8 cellular contexts compared by ENCODE assay signal in genomic region chr20:48827880-48828733, GRCh38. TPM values are rescaled to one million over a fixed set of nuclear protein-coding genes. Genes with fewer than 3 reads are reported as not detected.
DNase-seq lines count a peak whose midpoint lies in the region; ATAC-seq and TF ChIP-seq lines count a peak whose summit lies in the region.

PREX1 (minus strand) TSS chr20:48827999; CDS start chr20:48827860, 139 bp downstream.

- peak within 1 kb of the TSS; percentile 91 for H3K27ac Mint-ChIP-seq in central memory CD8-positive, alpha-beta T cell (ENCODE audit: low read depth)

- no peaks in the 10 kb centered on the region for H3K36me3 ChIP-seq in kidney epithelial cell (ENCODE audit: control insufficient read depth, insufficient read depth, low read length)

- H3K9me3 Mint-ChIP-seq in central memory CD8-positive, alpha-beta T cell: no peaks in the 10 kb centered on the region

- peaks cover 42% of the 10 kb centered on the region for H3K4me1 Mint-ChIP-seq in central memory CD8-positive, alpha-beta T cell

- H3K4me3 Mint-ChIP-seq in central memory CD8-positive, alpha-beta T cell: peak within 1 kb of the TSS; percentile 97

- H3K4me3 ChIP-seq in GM08714 (ENCODE audit: low read length) (peak within 1 kb of the TSS; percentile 81), kidney epithelial cell (ENCODE audit: low read depth, low read length) (peak within 1 kb of the TSS; percentile 47)

- H3K27me3 Mint-ChIP-seq in central memory CD8-positive, alpha-beta T cell: no peaks in the 10 kb centered on the region

- no peak for TF ChIP-seq CTCF in kidney epithelial cell (IDR thresholded peaks at IDR 0.05; ENCODE audit: insufficient read depth, low read length, poor library complexity, severe bottlenecking)

- H3K27me3 ChIP-seq in kidney epithelial cell (ENCODE audit: control insufficient read depth, insufficient read depth, low read length): peaks cover 16% of the 10 kb centered on the region

- peak; percentile 49 for ATAC-seq in central memory CD8-positive, alpha-beta T cell (replicated peaks; ENCODE audit: extremely low read depth, poor library complexity, severe bottlenecking)
- ATAC-seq in HG03457 (IDR thresholded peaks at IDR 0.05; ENCODE audit: unreplicated experiment): no peak

- peak; percentile 49 for DNase-seq in HCEC 1CT
- DNase-seq in NCI-H1048 (lab: John Stamatoyannopoulos, UW): peak; percentile 34
- peak; percentile 59 for DNase-seq in activated CD4-positive, CD25-positive, alpha-beta regulatory T cell treated with anti-CD3 and anti-CD28 coated beads, Interleukin-2, amount 50 U/mL, for 16 hours (ENCODE audit: low read depth, low spot score)
- peak; percentile 71 to 82 for DNase-seq in central memory CD8-positive, alpha-beta T cell (ENCODE audit: low spot score in 2 of 2)
- DNase-seq in kidney epithelial cell (ENCODE audit: low read depth): no peak
- DNase-seq in stimulated activated CD4-positive, alpha-beta T cell treated with anti-CD3 and anti-CD28 coated beads, Interleukin-15, amount 100 ng/mL, for 24 hours: peak; percentile 83

- peaks cover 19% of the 10 kb centered on the region for H3K36me3 Mint-ChIP-seq in central memory CD8-positive, alpha-beta T cell (ENCODE audit: insufficient read depth)

RNA-seq across cellular contexts. Expression of gene PREX1, which starts in this region (rescaled TPM):
- total RNA-seq in kidney epithelial cell: 3.1 and 3.5 TPM in 2 replicates
